In the genomic region with DNA sequence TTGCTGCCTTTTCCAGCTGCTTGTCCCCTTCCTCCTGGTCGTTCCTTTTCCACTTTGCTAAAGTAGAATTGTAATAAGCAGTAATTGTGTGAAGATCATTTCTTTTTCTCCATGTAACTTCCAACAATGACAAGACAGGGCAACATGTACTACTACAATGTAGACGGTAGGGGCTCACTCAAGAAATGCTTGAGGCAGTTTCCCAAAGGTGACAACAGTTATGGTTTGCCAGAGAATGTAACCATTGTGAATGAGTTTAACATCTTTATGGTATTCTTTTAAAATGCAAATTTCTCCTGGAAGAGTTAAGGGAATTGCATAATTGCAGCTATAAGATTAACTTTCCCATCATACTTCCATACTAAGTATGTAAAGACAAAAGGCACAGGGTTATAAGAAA, we compare ENCODE assay signal across 16 cellular contexts.
"Had no signal": no experiment of that assay in that cellular context is flagged by ENCODE, and none has a peak within 500 bp of the region (broad histone marks: within the 10 kb centered on the region; RNA-seq: fewer than 3 reads in every experiment).

No MANE protein-coding gene starts in this region.

- H3K9me3 ChIP-seq: mucosa of descending colon, sigmoid colon, thoracic aorta had no signal

- DNase-seq: activated CD4-positive, alpha-beta memory T cell treated with anti-CD3 and anti-CD28 coated beads for 36 hours; activated CD4-positive, CD25-positive, alpha-beta regulatory T cell treated with anti-CD3 and anti-CD28 coated beads, Interleukin-2, amount 50 U/mL, for 72 hours; activated naive CD4-positive, alpha-beta T cell treated with anti-CD3 and anti-CD28 coated beads, Interleukin-2, amount 10 ng/mL, durations not matched to agents 7 days and 5 days; activated T-cell treated with anti-CD3 and anti-CD28 coated beads, Interleukin-2, amount 50 U/mL, for 24 hours; dorsolateral prefrontal cortex; hippocampal formation; immature natural killer cell; mucosa of descending colon; naive thymus-derived CD4-positive, alpha-beta T cell; sigmoid colon; stimulated activated CD4-positive, alpha-beta T cell treated with anti-CD3 and anti-CD28 coated beads, Interleukin-1b, Interleukin-23, amount 100 ng/mL, for 48 hours had no signal

- H3K9me3 Mint-ChIP-seq: activated CD4-positive, alpha-beta memory T cell treated with anti-CD3 and anti-CD28 coated beads for 36 hours; activated naive CD4-positive, alpha-beta T cell treated with anti-CD3 and anti-CD28 coated beads, Interleukin-2, amount 10 ng/mL, durations not matched to agents 7 days and 5 days; activated T-cell treated with anti-CD3 and anti-CD28 coated beads, Interleukin-2, amount 50 U/mL, for 24 hours; immature natural killer cell had no signal

- ATAC-seq: esophagus mucosa; mucosa of descending colon; naive thymus-derived CD4-positive, alpha-beta T cell had no signal

- H3K4me3 Mint-ChIP-seq: activated CD4-positive, alpha-beta memory T cell treated with anti-CD3 and anti-CD28 coated beads for 36 hours; activated naive CD4-positive, alpha-beta T cell treated with anti-CD3 and anti-CD28 coated beads, Interleukin-2, amount 10 ng/mL, durations not matched to agents 7 days and 5 days; activated T-cell treated with anti-CD3 and anti-CD28 coated beads, Interleukin-2, amount 50 U/mL, for 24 hours; immature natural killer cell; naive thymus-derived CD4-positive, alpha-beta T cell had no signal

- H3K27me3 Mint-ChIP-seq: activated CD4-positive, alpha-beta memory T cell treated with anti-CD3 and anti-CD28 coated beads for 36 hours; activated naive CD4-positive, alpha-beta T cell treated with anti-CD3 and anti-CD28 coated beads, Interleukin-2, amount 10 ng/mL, durations not matched to agents 7 days and 5 days; activated T-cell treated with anti-CD3 and anti-CD28 coated beads, Interleukin-2, amount 50 U/mL, for 24 hours; naive thymus-derived CD4-positive, alpha-beta T cell had no signal

- FAIRE-seq: astrocyte, endometrium had no signal

- H3K27ac Mint-ChIP-seq: activated CD4-positive, alpha-beta memory T cell treated with anti-CD3 and anti-CD28 coated beads for 36 hours; activated naive CD4-positive, alpha-beta T cell treated with anti-CD3 and anti-CD28 coated beads, Interleukin-2, amount 10 ng/mL, durations not matched to agents 7 days and 5 days had no signal

- H3K9ac ChIP-seq: parathyroid adenoma had no signal

- H3K4me1 Mint-ChIP-seq: activated naive CD4-positive, alpha-beta T cell treated with anti-CD3 and anti-CD28 coated beads, Interleukin-2, amount 10 ng/mL, durations not matched to agents 7 days and 5 days had no signal

- H2AFZ ChIP-seq: parathyroid adenoma had no signal

- H3K27me3 ChIP-seq: dorsolateral prefrontal cortex, sigmoid colon had no signal

- H3K4me3 ChIP-seq: dorsolateral prefrontal cortex, mucosa of descending colon, sigmoid colon, thoracic aorta had no signal

- H3K27ac ChIP-seq: parathyroid adenoma, sigmoid colon, thoracic aorta had no signal

- H3K4me1 ChIP-seq: parathyroid adenoma, sigmoid colon had no signal
